ENCODE assay signal across 24 cellular contexts in the genomic region with DNA sequence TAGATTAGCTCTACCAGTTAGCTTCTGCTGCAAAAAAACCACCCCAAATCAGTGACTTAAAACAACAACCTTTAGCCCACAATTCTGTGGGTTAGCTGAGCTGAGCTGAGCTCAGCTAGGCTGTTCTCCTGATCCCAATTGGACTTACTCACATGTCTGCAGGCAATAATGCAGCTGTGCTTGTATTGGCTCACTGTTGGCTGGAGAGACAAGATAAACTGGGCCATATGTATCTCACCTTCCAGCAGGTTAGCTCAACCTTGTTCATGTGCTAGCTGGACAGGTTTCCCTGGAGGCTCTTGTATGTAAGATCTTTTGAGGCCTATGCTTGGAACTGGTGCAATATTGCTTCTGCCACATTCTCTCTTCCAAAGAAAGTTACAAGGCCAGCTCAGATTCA.
DNase-seq lines count a peak whose midpoint lies in the region; ATAC-seq and TF ChIP-seq lines count a peak whose summit lies in the region.
"Had no signal": no experiment of that assay in that cellular context is flagged by ENCODE, and none has a peak within 500 bp of the region (broad histone marks: within the 10 kb centered on the region; RNA-seq: fewer than 3 reads in every experiment).

No MANE protein-coding gene starts in this region.

- H3K27ac ChIP-seq in PC-3 (ENCODE audit: low read length) (no peak overlapping the region), neural progenitor cell (no peak overlapping the region)
- H3K27ac ChIP-seq: BLaER1 treated with 17β-estradiol and CSF1 and Interleukin-3, amounts not matched to agents 10 nM and 100 nM; GM23248; Peyer's patch; SK-N-MC had no signal

- H3K9ac ChIP-seq in PC-3 (ENCODE audit: low read length), result no peak overlapping the region
- H3K9ac ChIP-seq in neural progenitor cell, result no peak overlapping the region
- H3K9ac ChIP-seq: BLaER1 treated with 17β-estradiol and CSF1 and Interleukin-3, amounts not matched to agents 10 nM and 100 nM; GM23248 had no signal

- ATAC-seq in PC-3 (peak; percentile 31; the same call in 1 of the 2 replicates), HG02759 (IDR thresholded peaks at IDR 0.05; ENCODE audit: unreplicated experiment) (no peak)

- H3K36me3 ChIP-seq in PC-3 (ENCODE audit: low read depth, low read length) (no peaks in the 10 kb centered on the region), neural progenitor cell (no peaks in the 10 kb centered on the region)
- H3K36me3 ChIP-seq: BLaER1 treated with 17β-estradiol and CSF1 and Interleukin-3, amounts not matched to agents 10 nM and 100 nM; MG63; Peyer's patch had no signal

- no peak overlapping the region for H3K27ac Mint-ChIP-seq in neural progenitor cell
- H3K27ac Mint-ChIP-seq: CD4-positive, alpha-beta T cell; H9 had no signal

- POLR2A ChIA-PET in PC-3 (lab: Charles Lee; ENCODE audit: unreplicated experiment), result no interaction called here

- CTCF ChIA-PET in PC-3 (lab: Charles Lee), result no interaction called here

- intact Hi-C loops in PC-3 (cut with micrococcal nuclease), result no loop called here

- H3K79me2 ChIP-seq in PC-3 (ENCODE audit: low read length), result no peaks in the 10 kb centered on the region
- no peaks in the 10 kb centered on the region for H3K79me2 ChIP-seq in neural progenitor cell (ENCODE audit: low read depth)

- no peaks in the 10 kb centered on the region for H3K27me3 ChIP-seq in PC-3 (ENCODE audit: low read length)
- H3K27me3 ChIP-seq in neural progenitor cell, result no peaks in the 10 kb centered on the region
- H3K27me3 ChIP-seq: BLaER1 treated with 17β-estradiol and CSF1 and Interleukin-3, amounts not matched to agents 10 nM and 100 nM; MG63; Peyer's patch had no signal

- H2AFZ ChIP-seq in PC-3 (ENCODE audit: low read length), result 0 out of 2 replicates have a peak overlapping the region, but pooled peaks have one; percentile 7
- H2AFZ ChIP-seq in neural progenitor cell (replicated peaks), result peak overlapping the region; percentile 38
- H2AFZ ChIP-seq: GM23248 had no signal

- H3K27me3 Mint-ChIP-seq in neural progenitor cell (ENCODE audit: insufficient read depth, low read depth), result peaks cover 4% of the 10 kb centered on the region
- H3K27me3 Mint-ChIP-seq: CD4-positive, alpha-beta T cell had no signal

- H3K9me3 ChIP-seq in PC-3 (ENCODE audit: low read length), result no peaks in the 10 kb centered on the region
- no peaks in the 10 kb centered on the region for H3K9me3 ChIP-seq in neural progenitor cell (ENCODE audit: low read depth)
- H3K9me3 ChIP-seq: BLaER1 treated with 17β-estradiol and CSF1 and Interleukin-3, amounts not matched to agents 10 nM and 100 nM; MG63; Peyer's patch had no signal

- no peak overlapping the region for H3K4me3 ChIP-seq in PC-3 (ENCODE audit: low read length)
- no peak overlapping the region for H3K4me3 ChIP-seq in epithelial cell of esophagus (ENCODE audit: low read length)
- H3K4me3 ChIP-seq in neural progenitor cell, result no peak overlapping the region
- H3K4me3 ChIP-seq: BLaER1 treated with 17β-estradiol and CSF1 and Interleukin-3, amounts not matched to agents 10 nM and 100 nM; GM23248; MG63; Peyer's patch; SK-N-MC had no signal

- DNase-seq in DMS53 treated with DMSO at 0.1 percent for 48 hours (lab: John Stamatoyannopoulos, UW; ENCODE audit: unreplicated experiment) (peak; percentile 16), PC-3 (peak; percentile 55), epithelial cell of esophagus (ENCODE audit: low read depth) (peak; percentile 66), neural progenitor cell (ENCODE audit: low spot score) (no peak), NCI-H345 treated with DMSO at 0.1 percent for 48 hours (lab: John Stamatoyannopoulos, UW; ENCODE audit: unreplicated experiment) (no peak), iPS-NIHi11 (ENCODE audit: low spot score) (no peak), NCI-H128 (lab: John Stamatoyannopoulos, UW; ENCODE audit: unreplicated experiment) (no peak)
- DNase-seq: 8988T; AML-193; CD4-positive, alpha-beta T cell; EL; GF-D8; GM23248; H9; KBM-7; MG63; NCI-H1105 treated with DMSO at 0.1 percent for 48 hours; NCI-H2029; NCI-H526 treated with DMSO at 0.1 percent for 48 hours; Peyer's patch; SHP77 treated with DMSO at 0.1 percent for 48 hours had no signal

- BruUV-seq in PC-3 (replicated peaks; lab: Mats Ljungman, UMichigan), result no TSS peak

- no peaks in the 10 kb centered on the region for H3K9me3 Mint-ChIP-seq in neural progenitor cell
- H3K9me3 Mint-ChIP-seq: H9 had no signal

- H3K36me3 Mint-ChIP-seq in neural progenitor cell, result no peaks in the 10 kb centered on the region

- H3K4me3 Mint-ChIP-seq in neural progenitor cell, result no peak overlapping the region
- H3K4me3 Mint-ChIP-seq: CD4-positive, alpha-beta T cell; H9 had no signal

- no peak for TF ChIP-seq CTCF in PC-3 (conservative IDR thresholded peaks at IDR 0.05; ENCODE audit: low read depth, low read length)
- TF ChIP-seq CTCF in epithelial cell of esophagus (IDR thresholded peaks at IDR 0.05; ENCODE audit: insufficient read depth, low read depth, low read length, missing control alignments), result no peak
- TF ChIP-seq CTCF in neural progenitor cell (IDR thresholded peaks at IDR 0.05), result no peak

- no peak overlapping the region for H3K4me2 ChIP-seq in PC-3 (ENCODE audit: low read length)
- no peak overlapping the region for H3K4me2 ChIP-seq in neural progenitor cell
- H3K4me2 ChIP-seq: BLaER1 treated with 17β-estradiol and CSF1 and Interleukin-3, amounts not matched to agents 10 nM and 100 nM had no signal

- H3K4me1 ChIP-seq in PC-3 (ENCODE audit: insufficient read depth, low read length) (peaks cover 5% of the 10 kb centered on the region; the same call in 1 of the 2 replicates), neural progenitor cell (no peaks in the 10 kb centered on the region)
- H3K4me1 ChIP-seq: BLaER1 treated with 17β-estradiol and CSF1 and Interleukin-3, amounts not matched to agents 10 nM and 100 nM; Peyer's patch had no signal

- H3F3A ChIP-seq in PC-3 (ENCODE audit: low read length, unreplicated experiment), result no peaks in the 10 kb centered on the region
- H3F3A ChIP-seq in neural progenitor cell (ENCODE audit: low read depth), result no peaks in the 10 kb centered on the region

- H3K4me1 Mint-ChIP-seq in neural progenitor cell, result no peaks in the 10 kb centered on the region

- H3K9me2 ChIP-seq in PC-3 (replicated peaks; ENCODE audit: low read length), result no peaks in the 10 kb centered on the region

- no peaks in the 10 kb centered on the region for H4K20me1 ChIP-seq in PC-3 (ENCODE audit: low read length)
- no peaks in the 10 kb centered on the region for H4K20me1 ChIP-seq in neural progenitor cell (ENCODE audit: low read depth)
- H4K20me1 ChIP-seq: BLaER1 treated with 17β-estradiol and CSF1 and Interleukin-3, amounts not matched to agents 10 nM and 100 nM had no signal

Comparison
In these comparisons a context has a peak if more than half of its experiments do, and no peak if none do; other contexts are left out.
1. DNase-seq: peak in DMS53 treated with DMSO at 0.1 percent for 48 hours (single experiment), PC-3 (single experiment) and epithelial cell of esophagus (single experiment); none in neural progenitor cell (single experiment), NCI-H345 treated with DMSO at 0.1 percent for 48 hours (single experiment), iPS-NIHi11 (single experiment) and NCI-H128 (single experiment).